ENCODE assay signal across 8 cellular contexts in genomic region chr2:20781656-20782265, GRCh38. TPM values are rescaled to one million over a fixed set of nuclear protein-coding genes. Genes with fewer than 3 reads are reported as not detected.
DNase-seq lines count a peak whose midpoint lies in the region; ATAC-seq and TF ChIP-seq lines count a peak whose summit lies in the region.

No MANE protein-coding gene starts in this region.

- no peaks in the 10 kb centered on the region for H4K20me1 ChIP-seq in GM23248 (ENCODE audit: insufficient read depth)
- H4K20me1 ChIP-seq in mammary epithelial cell (ENCODE audit: insufficient read depth, low read length) = no peaks in the 10 kb centered on the region

- H3K36me3 ChIP-seq in GM23248 (ENCODE audit: low read depth) (no peaks in the 10 kb centered on the region), mammary epithelial cell (ENCODE audit: insufficient read depth, low read length) (peaks cover 2% of the 10 kb centered on the region)

- no peaks in the 10 kb centered on the region for H3K9me3 Mint-ChIP-seq in activated CD8-positive, alpha-beta memory T cell treated with anti-CD3 and anti-CD28 coated beads, Interleukin-2, amount 10 ng/mL, durations not matched to agents 7 days and 5 days (ENCODE audit: low read depth)
- H3K9me3 Mint-ChIP-seq in nephron progenitor cell = no peaks in the 10 kb centered on the region

- H3K9me3 ChIP-seq in GM23248 (ENCODE audit: low read depth) (no peaks in the 10 kb centered on the region), mammary epithelial cell (replicated peaks; ENCODE audit: insufficient read depth, low read length) (no peaks in the 10 kb centered on the region)

- H3K9me2 ChIP-seq in GM23248 (ENCODE audit: insufficient read depth) = no peaks in the 10 kb centered on the region

- TF ChIP-seq CTCF in mammary epithelial cell (conservative IDR thresholded peaks at IDR 0.05 in 1 of 2, IDR thresholded peaks at IDR 0.05 in 1 of 2; ENCODE audit: extremely low read depth in 1 of 2, insufficient read depth in 1 of 2, low read depth in 1 of 2, low read length in 2 of 2) (peak; percentile 86 to 88), nephron progenitor cell (IDR thresholded peaks at IDR 0.05) (peak; percentile 68)

- in situ Hi-C loops in GM23248 (cut with MboI) = loop anchor here (10.0 kb wide), 1 partner anchor 183 kb away; no protein-coding TSS in a partner anchor
- in situ Hi-C loops in mammary epithelial cell (cut with MboI; ENCODE audit: low sequenced_read_pairs in 2 of 2) = loop anchor here in 1 of 2 donors (10.0 kb wide), 1 partner anchor 183 kb away; no protein-coding TSS in a partner anchor

- intact Hi-C loops in mammary epithelial cell (cut with micrococcal nuclease) = loop anchor here (1.0 to 5.0 kb wide), 5 partner anchors 120 to 381 kb away; no protein-coding TSS in a partner anchor

- H3K4me2 ChIP-seq in GM23248 (ENCODE audit: unreplicated experiment) = no peak overlapping the region
- no peak overlapping the region for H3K4me2 ChIP-seq in mammary epithelial cell (ENCODE audit: insufficient read depth, low read depth, low read length)

- H3K27me3 ChIP-seq in GM23248 (replicated peaks; ENCODE audit: insufficient read depth) = no peaks in the 10 kb centered on the region
- no peaks in the 10 kb centered on the region for H3K27me3 ChIP-seq in mammary epithelial cell (ENCODE audit: insufficient read depth, low read length)

- 92 to 93% methylated on average over 3 of the region's 3 CpGs for WGBS in GM23248 (ENCODE audit: low coverage in 1 of 2, low lambda C conversion rate in 2 of 2, missing lambda C conversion rate in 2 of 2), 2 experiments
- WGBS in mammary epithelial cell (ENCODE audit: low coverage, missing lambda C conversion rate) = 64% methylated on average over 3 of the region's 3 CpGs

- dilution Hi-C loops in mammary epithelial cell (cut with HindIII; ENCODE audit: low sequenced_read_pairs) = no loop called here

- H2AFZ ChIP-seq in GM23248 (no peak overlapping the region), mammary epithelial cell (ENCODE audit: low read depth, low read length) (no peak overlapping the region)

- DNase-seq in activated CD8-positive, alpha-beta memory T cell treated with anti-CD3 and anti-CD28 coated beads, Interleukin-2, amount 10 ng/mL, durations not matched to agents 7 days and 5 days = peak; percentile 42
- DNase-seq in activated CD8-positive, alpha-beta memory T cell treated with anti-CD3 and anti-CD28 coated beads, Interleukin-2, amount 50 U/mL, for 4 hours = no peak
- DNase-seq in GM23248 (peak; percentile 32), NCI-H1105 (lab: John Stamatoyannopoulos, UW) (peak; percentile 11), mammary epithelial cell (peak; percentile 28), nephron progenitor cell (peak; percentile 13), DMS79 treated with DMSO at 0.1 percent for 48 hours (lab: John Stamatoyannopoulos, UW) (no peak)

- H3K9ac ChIP-seq in GM23248 (no peak overlapping the region), mammary epithelial cell (ENCODE audit: insufficient read depth, low read length) (no peak overlapping the region)

- CTCF ChIA-PET in activated CD8-positive, alpha-beta memory T cell treated with anti-CD3 and anti-CD28 coated beads, Interleukin-2, amount 10 ng/mL, durations not matched to agents 7 days and 5 days (lab: Charles Lee) = interaction anchor here (0.6 to 3.1 kb wide), 12 partner anchors 9 to 184 kb away, joined by 3 to 20 read pairs (median 4); partner anchors contain the start of gene LDAH
- CTCF ChIA-PET in mammary epithelial cell (lab: Charles Lee; ENCODE audit: low non-redundant PET) = interaction anchor here (0.6 to 1.7 kb wide), 4 partner anchors 40 to 183 kb away, joined by 3 to 18 read pairs (median 4); no protein-coding TSS in a partner anchor

- no peaks in the 10 kb centered on the region for H3F3A ChIP-seq in GM23248 (ENCODE audit: insufficient read depth)

- peaks cover 10% of the 10 kb centered on the region for H3K36me3 Mint-ChIP-seq in activated CD8-positive, alpha-beta memory T cell treated with anti-CD3 and anti-CD28 coated beads, Interleukin-2, amount 10 ng/mL, durations not matched to agents 7 days and 5 days
- peaks cover 19% of the 10 kb centered on the region for H3K36me3 Mint-ChIP-seq in nephron progenitor cell (ENCODE audit: low read depth)

- H3K4me3 ChIP-seq in GM23248 = no peak overlapping the region
- no peak overlapping the region for H3K4me3 ChIP-seq in mammary epithelial cell (replicated peaks in 1 of 3; ENCODE audit: insufficient read depth in 1 of 3, low read depth in 2 of 3, low read length in 3 of 3)

- H3K27me3 Mint-ChIP-seq in activated CD8-positive, alpha-beta memory T cell treated with anti-CD3 and anti-CD28 coated beads, Interleukin-2, amount 10 ng/mL, durations not matched to agents 7 days and 5 days = no peaks in the 10 kb centered on the region
- no peaks in the 10 kb centered on the region for H3K27me3 Mint-ChIP-seq in nephron progenitor cell (ENCODE audit: low read depth, poor library complexity)

- no peak overlapping the region for H3K27ac Mint-ChIP-seq in activated CD8-positive, alpha-beta memory T cell treated with anti-CD3 and anti-CD28 coated beads, Interleukin-2, amount 10 ng/mL, durations not matched to agents 7 days and 5 days
- no peak overlapping the region for H3K27ac Mint-ChIP-seq in nephron progenitor cell

- H3K79me2 ChIP-seq in GM23248 (ENCODE audit: insufficient read depth) (no peaks in the 10 kb centered on the region), mammary epithelial cell (ENCODE audit: insufficient read depth, low read length) (no peaks in the 10 kb centered on the region)

- BruUV-seq in mammary epithelial cell (replicated peaks; lab: Mats Ljungman, UMichigan) = no TSS peak

- H3K4me1 ChIP-seq in GM23248 (ENCODE audit: insufficient read depth) = no peaks in the 10 kb centered on the region
- H3K4me1 ChIP-seq in mammary epithelial cell (ENCODE audit: insufficient read depth, low read length) = no peaks in the 10 kb centered on the region

- ATAC-seq in activated CD8-positive, alpha-beta memory T cell treated with anti-CD3 and anti-CD28 coated beads, Interleukin-2, amount 10 ng/mL, durations not matched to agents 7 days and 5 days = no peak
- ATAC-seq in HG02884 (IDR thresholded peaks at IDR 0.05; ENCODE audit: unreplicated experiment) = no peak

- H3K27ac ChIP-seq in GM23248 (no peak overlapping the region), mammary epithelial cell (ENCODE audit: insufficient read depth, low read depth, low read length) (no peak overlapping the region)

- no peaks in the 10 kb centered on the region for H3K4me1 Mint-ChIP-seq in activated CD8-positive, alpha-beta memory T cell treated with anti-CD3 and anti-CD28 coated beads, Interleukin-2, amount 10 ng/mL, durations not matched to agents 7 days and 5 days
- H3K4me1 Mint-ChIP-seq in nephron progenitor cell = no peaks in the 10 kb centered on the region

- no peak overlapping the region for H3K4me3 Mint-ChIP-seq in activated CD8-positive, alpha-beta memory T cell treated with anti-CD3 and anti-CD28 coated beads, Interleukin-2, amount 10 ng/mL, durations not matched to agents 7 days and 5 days
- H3K4me3 Mint-ChIP-seq in nephron progenitor cell = no peak overlapping the region

RNA-seq across cellular contexts. Expression of gene LDAH, which starts 41.1 kb away (rescaled TPM):
- total RNA-seq in activated CD8-positive, alpha-beta memory T cell treated with anti-CD3 and anti-CD28 coated beads, Interleukin-2, amount 10 ng/mL, durations not matched to agents 7 days and 5 days = 10 to 100 TPM; 21.3 to 23.7 TPM
- 27.6 and 42.1 TPM in 2 replicates for total RNA-seq in GM23248 (2014; rRNA removed; shearing (Covaris generic))
- polyA plus RNA-seq in GM23248 (2016; fragmentation: Nextera tagmentation; extraction: Ambion mirVana) (11.4 and 13.2 TPM in 2 replicates), mammary epithelial cell (9.5 TPM)
- total RNA-seq in mammary epithelial cell = 10 to 100 TPM in 1 of 2 donors, 1 to 10 TPM in 1; 9.1 to 13.3 TPM
- polyA minus RNA-seq in mammary epithelial cell = 5.8 TPM

Comparison
In these comparisons a context has a peak if more than half of its experiments do, and no peak if none do; other contexts are left out.
1. DNase-seq: peak in activated CD8-positive, alpha-beta memory T cell treated with anti-CD3 and anti-CD28 coated beads, Interleukin-2, amount 10 ng/mL, durations not matched to agents 7 days and 5 days (single experiment), GM23248 (single experiment), NCI-H1105 (single experiment), mammary epithelial cell (single experiment) and nephron progenitor cell (single experiment); none in activated CD8-positive, alpha-beta memory T cell treated with anti-CD3 and anti-CD28 coated beads, Interleukin-2, amount 50 U/mL, for 4 hours (single experiment) and DMS79 treated with DMSO at 0.1 percent for 48 hours (single experiment).